ENCODE assay signal across 1 cellular context in the genomic region with DNA sequence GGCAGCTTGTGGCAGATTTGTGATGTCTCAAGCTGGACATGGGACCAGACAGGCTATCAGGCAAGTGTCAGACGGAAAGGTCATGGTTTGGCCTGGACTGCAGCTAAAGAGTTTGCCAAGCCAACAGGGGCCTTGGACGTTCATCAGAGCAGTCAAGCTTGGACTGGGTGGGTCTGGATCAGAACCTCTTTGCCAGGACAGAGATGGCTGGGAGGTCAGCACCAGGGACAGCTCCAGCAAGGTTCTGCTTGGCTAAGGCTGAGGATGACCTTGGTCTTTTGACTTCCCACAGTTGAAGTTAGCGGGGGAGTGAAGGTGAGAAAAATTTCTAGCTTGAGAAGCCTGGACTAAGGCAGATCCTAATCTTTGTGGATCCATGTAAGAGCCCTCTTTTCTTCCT.
TF ChIP-seq lines count a peak whose summit lies in the region.

No MANE protein-coding gene starts in this region.

TF ChIP-seq in K562, 482 proteins besides CTCF, POLR2A, EP300 and RAD21 (continued from another document):
- TF ChIP-seq, protein P1, sequence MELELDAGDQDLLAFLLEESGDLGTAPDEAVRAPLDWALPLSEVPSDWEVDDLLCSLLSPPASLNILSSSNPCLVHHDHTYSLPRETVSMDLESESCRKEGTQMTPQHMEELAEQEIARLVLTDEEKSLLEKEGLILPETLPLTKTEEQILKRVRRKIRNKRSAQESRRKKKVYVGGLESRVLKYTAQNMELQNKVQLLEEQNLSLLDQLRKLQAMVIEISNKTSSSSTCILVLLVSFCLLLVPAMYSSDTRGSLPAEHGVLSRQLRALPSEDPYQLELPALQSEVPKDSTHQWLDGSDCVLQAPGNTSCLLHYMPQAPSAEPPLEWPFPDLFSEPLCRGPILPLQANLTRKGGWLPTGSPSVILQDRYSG (tag; conservative IDR thresholded peaks at IDR 0.05; ENCODE audit: low read depth) = peak; percentile 68; the same call in 1 of the 2 replicates
- TF ChIP-seq RCOR1 (IDR thresholded peaks at IDR 0.05; ENCODE audit: borderline replicate concordance in 1 of 2, low read depth in 2 of 2, low read length in 2 of 2) = peak in 1 of 2 experiments; percentile 54; a peak in 1 of 4 replicates
- no peak for TF ChIP-seq SREBF2 (CRISPR knock-in tag; IDR thresholded peaks at IDR 0.05)
- TF ChIP-seq ZNF239 (CRISPR knock-in tag; IDR thresholded peaks at IDR 0.05) = no peak
- TF ChIP-seq EHMT2 (IDR thresholded peaks at IDR 0.05) = peak; percentile 99
- TF ChIP-seq FUS (optimal IDR thresholded peaks at IDR 0.05; ENCODE audit: low read depth, low read length) = no peak
- TF ChIP-seq, protein P2, sequence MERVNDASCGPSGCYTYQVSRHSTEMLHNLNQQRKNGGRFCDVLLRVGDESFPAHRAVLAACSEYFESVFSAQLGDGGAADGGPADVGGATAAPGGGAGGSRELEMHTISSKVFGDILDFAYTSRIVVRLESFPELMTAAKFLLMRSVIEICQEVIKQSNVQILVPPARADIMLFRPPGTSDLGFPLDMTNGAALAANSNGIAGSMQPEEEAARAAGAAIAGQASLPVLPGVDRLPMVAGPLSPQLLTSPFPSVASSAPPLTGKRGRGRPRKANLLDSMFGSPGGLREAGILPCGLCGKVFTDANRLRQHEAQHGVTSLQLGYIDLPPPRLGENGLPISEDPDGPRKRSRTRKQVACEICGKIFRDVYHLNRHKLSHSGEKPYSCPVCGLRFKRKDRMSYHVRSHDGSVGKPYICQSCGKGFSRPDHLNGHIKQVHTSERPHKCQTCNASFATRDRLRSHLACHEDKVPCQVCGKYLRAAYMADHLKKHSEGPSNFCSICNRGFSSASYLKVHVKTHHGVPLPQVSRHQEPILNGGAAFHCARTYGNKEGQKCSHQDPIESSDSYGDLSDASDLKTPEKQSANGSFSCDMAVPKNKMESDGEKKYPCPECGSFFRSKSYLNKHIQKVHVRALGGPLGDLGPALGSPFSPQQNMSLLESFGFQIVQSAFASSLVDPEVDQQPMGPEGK (CRISPR knock-in tag; IDR thresholded peaks at IDR 0.05; ENCODE audit: borderline replicate concordance) = no peak
- TF ChIP-seq ZNF589 (CRISPR knock-in tag; IDR thresholded peaks at IDR 0.05; ENCODE audit: low read depth) = peak; percentile 48; the same call in 1 of the 2 replicates
- no peak for TF ChIP-seq CBFB (CRISPR knock-in tag; IDR thresholded peaks at IDR 0.05)
- no peak for TF ChIP-seq ZNF140 (CRISPR knock-in tag; IDR thresholded peaks at IDR 0.05)
- TF ChIP-seq TARDBP (IDR thresholded peaks at IDR 0.05) = no peak
- TF ChIP-seq HDAC2 (IDR thresholded peaks at IDR 0.05) = peak; percentile 47; the same call in 1 of the 2 replicates
- TF ChIP-seq ZNF431 (CRISPR knock-in tag; IDR thresholded peaks at IDR 0.05) = no peak
- no peak for TF ChIP-seq TCF7 (IDR thresholded peaks at IDR 0.05; ENCODE audit: borderline replicate concordance)
- no peak for TF ChIP-seq PHB2 (IDR thresholded peaks at IDR 0.05; ENCODE audit: low read depth)
- no peak for TF ChIP-seq TEAD2 (tag; IDR thresholded peaks at IDR 0.05)
- no peak for TF ChIP-seq CHD2 (IDR thresholded peaks at IDR 0.05; ENCODE audit: low read depth, low read length)
- TF ChIP-seq ZC3H4 (CRISPR knock-in tag; IDR thresholded peaks at IDR 0.05; ENCODE audit: borderline replicate concordance) = no peak
- TF ChIP-seq HCFC1 (IDR thresholded peaks at IDR 0.05; ENCODE audit: low read depth, low read length) = peak; percentile 19; the same call in 1 of the 2 replicates
- TF ChIP-seq ZNF644 (tag; IDR thresholded peaks at IDR 0.05; ENCODE audit: low read depth) = peak; percentile 70; the same call in 1 of the 2 replicates
- TF ChIP-seq, protein P3, sequence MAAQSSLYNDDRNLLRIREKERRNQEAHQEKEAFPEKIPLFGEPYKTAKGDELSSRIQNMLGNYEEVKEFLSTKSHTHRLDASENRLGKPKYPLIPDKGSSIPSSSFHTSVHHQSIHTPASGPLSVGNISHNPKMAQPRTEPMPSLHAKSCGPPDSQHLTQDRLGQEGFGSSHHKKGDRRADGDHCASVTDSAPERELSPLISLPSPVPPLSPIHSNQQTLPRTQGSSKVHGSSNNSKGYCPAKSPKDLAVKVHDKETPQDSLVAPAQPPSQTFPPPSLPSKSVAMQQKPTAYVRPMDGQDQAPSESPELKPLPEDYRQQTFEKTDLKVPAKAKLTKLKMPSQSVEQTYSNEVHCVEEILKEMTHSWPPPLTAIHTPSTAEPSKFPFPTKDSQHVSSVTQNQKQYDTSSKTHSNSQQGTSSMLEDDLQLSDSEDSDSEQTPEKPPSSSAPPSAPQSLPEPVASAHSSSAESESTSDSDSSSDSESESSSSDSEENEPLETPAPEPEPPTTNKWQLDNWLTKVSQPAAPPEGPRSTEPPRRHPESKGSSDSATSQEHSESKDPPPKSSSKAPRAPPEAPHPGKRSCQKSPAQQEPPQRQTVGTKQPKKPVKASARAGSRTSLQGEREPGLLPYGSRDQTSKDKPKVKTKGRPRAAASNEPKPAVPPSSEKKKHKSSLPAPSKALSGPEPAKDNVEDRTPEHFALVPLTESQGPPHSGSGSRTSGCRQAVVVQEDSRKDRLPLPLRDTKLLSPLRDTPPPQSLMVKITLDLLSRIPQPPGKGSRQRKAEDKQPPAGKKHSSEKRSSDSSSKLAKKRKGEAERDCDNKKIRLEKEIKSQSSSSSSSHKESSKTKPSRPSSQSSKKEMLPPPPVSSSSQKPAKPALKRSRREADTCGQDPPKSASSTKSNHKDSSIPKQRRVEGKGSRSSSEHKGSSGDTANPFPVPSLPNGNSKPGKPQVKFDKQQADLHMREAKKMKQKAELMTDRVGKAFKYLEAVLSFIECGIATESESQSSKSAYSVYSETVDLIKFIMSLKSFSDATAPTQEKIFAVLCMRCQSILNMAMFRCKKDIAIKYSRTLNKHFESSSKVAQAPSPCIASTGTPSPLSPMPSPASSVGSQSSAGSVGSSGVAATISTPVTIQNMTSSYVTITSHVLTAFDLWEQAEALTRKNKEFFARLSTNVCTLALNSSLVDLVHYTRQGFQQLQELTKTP (IDR thresholded peaks at IDR 0.05; ENCODE audit: low read depth in 1 of 2, partially characterized antibody in 2 of 2) = peak in 1 of 2 experiments; percentile 93
- TF ChIP-seq, protein P4, sequence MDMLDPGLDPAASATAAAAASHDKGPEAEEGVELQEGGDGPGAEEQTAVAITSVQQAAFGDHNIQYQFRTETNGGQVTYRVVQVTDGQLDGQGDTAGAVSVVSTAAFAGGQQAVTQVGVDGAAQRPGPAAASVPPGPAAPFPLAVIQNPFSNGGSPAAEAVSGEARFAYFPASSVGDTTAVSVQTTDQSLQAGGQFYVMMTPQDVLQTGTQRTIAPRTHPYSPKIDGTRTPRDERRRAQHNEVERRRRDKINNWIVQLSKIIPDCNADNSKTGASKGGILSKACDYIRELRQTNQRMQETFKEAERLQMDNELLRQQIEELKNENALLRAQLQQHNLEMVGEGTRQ (CRISPR knock-in tag; IDR thresholded peaks at IDR 0.05) = 0 out of 2 replicates have a peak, but pooled peaks have one; percentile 3
- no peak for TF ChIP-seq TSC22D4 (tag; IDR thresholded peaks at IDR 0.05)
- TF ChIP-seq PHF21A (IDR thresholded peaks at IDR 0.05; ENCODE audit: borderline replicate concordance, low read depth) = no peak
- TF ChIP-seq NBN (IDR thresholded peaks at IDR 0.05; ENCODE audit: low read depth) = no peak
- TF ChIP-seq MCM7 (IDR thresholded peaks at IDR 0.05) = no peak
- TF ChIP-seq ASH1L (IDR thresholded peaks at IDR 0.05; ENCODE audit: borderline replicate concordance, low read depth, partially characterized antibody) = no peak
- TF ChIP-seq CREBBP (IDR thresholded peaks at IDR 0.05; ENCODE audit: low read depth, low read length) = no peak
- 0 out of 2 replicates have a peak, but pooled peaks have one; percentile 54 for TF ChIP-seq BACH1 (tag; IDR thresholded peaks at IDR 0.05)
- TF ChIP-seq FOXJ2 (tag; IDR thresholded peaks at IDR 0.05) = no peak
- TF ChIP-seq DMBX1 (CRISPR knock-in tag; IDR thresholded peaks at IDR 0.05; ENCODE audit: borderline replicate concordance) = peak; percentile 64; the same call in 1 of the 2 replicates
- TF ChIP-seq NCOA1 (IDR thresholded peaks at IDR 0.05; ENCODE audit: low read depth) = peak; percentile 77; the same call in 1 of the 2 replicates
- TF ChIP-seq ZNF584 (CRISPR knock-in tag; IDR thresholded peaks at IDR 0.05; ENCODE audit: low read depth) = peak; percentile 72
- TF ChIP-seq, protein P5, sequence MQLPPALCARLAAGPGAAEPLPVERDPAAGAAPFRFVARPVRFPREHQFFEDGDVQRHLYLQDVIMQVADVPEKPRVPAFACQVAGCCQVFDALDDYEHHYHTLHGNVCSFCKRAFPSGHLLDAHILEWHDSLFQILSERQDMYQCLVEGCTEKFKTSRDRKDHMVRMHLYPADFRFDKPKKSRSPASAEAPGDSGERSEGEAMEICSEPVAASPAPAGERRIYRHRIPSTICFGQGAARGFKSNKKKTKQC (CRISPR knock-in tag; IDR thresholded peaks at IDR 0.05) = 0 out of 2 replicates have a peak, but pooled peaks have one; percentile 63
- TF ChIP-seq JUND (IDR thresholded peaks at IDR 0.05; ENCODE audit: borderline replicate concordance, low read depth, low read length) = no peak
- 0 out of 3 replicates have a peak, but pooled peaks have one; percentile 21 for TF ChIP-seq JUND (tag; IDR thresholded peaks at IDR 0.05; ENCODE audit: borderline replicate concordance, low read depth, low read length)
- TF ChIP-seq, protein P6, sequence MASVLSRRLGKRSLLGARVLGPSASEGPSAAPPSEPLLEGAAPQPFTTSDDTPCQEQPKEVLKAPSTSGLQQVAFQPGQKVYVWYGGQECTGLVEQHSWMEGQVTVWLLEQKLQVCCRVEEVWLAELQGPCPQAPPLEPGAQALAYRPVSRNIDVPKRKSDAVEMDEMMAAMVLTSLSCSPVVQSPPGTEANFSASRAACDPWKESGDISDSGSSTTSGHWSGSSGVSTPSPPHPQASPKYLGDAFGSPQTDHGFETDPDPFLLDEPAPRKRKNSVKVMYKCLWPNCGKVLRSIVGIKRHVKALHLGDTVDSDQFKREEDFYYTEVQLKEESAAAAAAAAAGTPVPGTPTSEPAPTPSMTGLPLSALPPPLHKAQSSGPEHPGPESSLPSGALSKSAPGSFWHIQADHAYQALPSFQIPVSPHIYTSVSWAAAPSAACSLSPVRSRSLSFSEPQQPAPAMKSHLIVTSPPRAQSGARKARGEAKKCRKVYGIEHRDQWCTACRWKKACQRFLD (CRISPR knock-in tag; IDR thresholded peaks at IDR 0.05) = 0 out of 2 replicates have a peak, but pooled peaks have one; percentile 31
- TF ChIP-seq, protein P7, sequence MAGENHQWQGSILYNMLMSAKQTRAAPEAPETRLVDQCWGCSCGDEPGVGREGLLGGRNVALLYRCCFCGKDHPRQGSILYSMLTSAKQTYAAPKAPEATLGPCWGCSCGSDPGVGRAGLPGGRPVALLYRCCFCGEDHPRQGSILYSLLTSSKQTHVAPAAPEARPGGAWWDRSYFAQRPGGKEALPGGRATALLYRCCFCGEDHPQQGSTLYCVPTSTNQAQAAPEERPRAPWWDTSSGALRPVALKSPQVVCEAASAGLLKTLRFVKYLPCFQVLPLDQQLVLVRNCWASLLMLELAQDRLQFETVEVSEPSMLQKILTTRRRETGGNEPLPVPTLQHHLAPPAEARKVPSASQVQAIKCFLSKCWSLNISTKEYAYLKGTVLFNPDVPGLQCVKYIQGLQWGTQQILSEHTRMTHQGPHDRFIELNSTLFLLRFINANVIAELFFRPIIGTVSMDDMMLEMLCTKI (IDR thresholded peaks at IDR 0.05; ENCODE audit: partially characterized antibody) = no peak
- TF ChIP-seq SETDB1 (IDR thresholded peaks at IDR 0.05; ENCODE audit: low read length) = peak; percentile 46
TF ChIP-seq in K562: peak in this region for 26.
